Comparison of ENCODE assay signal across 20 cellular contexts in the genomic region with DNA sequence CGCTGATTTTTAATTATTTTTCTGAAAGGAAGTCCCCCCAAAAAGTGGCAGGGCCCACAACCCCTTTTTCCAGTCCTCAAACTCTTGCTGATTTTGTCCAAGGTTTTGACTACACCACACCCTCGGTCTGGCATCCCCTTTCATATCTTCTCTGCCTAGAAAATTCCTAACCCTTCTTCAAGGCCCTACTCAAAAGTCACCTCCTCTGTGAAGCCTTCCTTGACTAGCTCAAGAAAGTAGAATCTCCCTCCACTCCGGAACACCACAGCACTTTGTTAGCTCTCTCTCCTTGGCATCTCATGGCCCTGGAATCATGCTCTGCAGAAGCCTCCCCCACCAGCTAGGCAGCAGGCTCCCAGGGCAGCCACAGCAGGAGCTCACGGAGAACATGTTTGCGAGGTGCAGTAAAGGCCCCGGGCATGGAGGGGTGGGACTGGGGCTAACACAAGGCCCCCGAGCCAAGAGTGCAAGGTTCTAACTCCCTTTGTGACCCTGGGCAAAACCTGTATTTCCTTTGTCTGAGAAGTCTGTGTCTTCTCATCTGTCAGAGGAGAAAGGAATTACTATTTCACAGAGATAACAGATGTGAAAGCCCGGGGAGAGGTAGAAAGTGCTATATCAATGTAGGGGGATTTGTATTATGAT. TPM values are rescaled to one million over a fixed set of nuclear protein-coding genes. Genes with fewer than 3 reads are reported as not detected.
"Had no signal": no experiment of that assay in that cellular context is flagged by ENCODE, and none has a peak within 500 bp of the region (broad histone marks: within the 10 kb centered on the region; RNA-seq: fewer than 3 reads in every experiment).

No MANE protein-coding gene starts in this region.

- H3K4me1 ChIP-seq: thyroid gland, vagina had no signal

- H3K27ac ChIP-seq: thyroid gland, vagina had no signal

- H3K4me1 Mint-ChIP-seq: activated naive CD8-positive, alpha-beta T cell treated with anti-CD3 and anti-CD28 coated beads, Interleukin-2, amount 10 ng/mL, durations not matched to agents 7 days and 5 days; stimulated activated naive B cell treated with anti-CD40 and anti-IgM and Interleukin-4, amounts not matched to agents 10 μg/mL and 1 μg/mL and 100 μg/mL, for 72 hours had no signal

- ATAC-seq: activated CD4-positive, CD25-positive, alpha-beta regulatory T cell treated with anti-CD3 and anti-CD28 coated beads, Interleukin-2, amount 50 U/mL, for 24 hours; naive thymus-derived CD8-positive, alpha-beta T cell; stimulated activated naive B cell treated with anti-CD40 and anti-IgM and Interleukin-4, amounts not matched to agents 10 μg/mL and 1 μg/mL and 100 μg/mL, for 72 hours had no signal

- FAIRE-seq: frontal cortex had no signal

- H3K4me3 Mint-ChIP-seq: activated naive CD8-positive, alpha-beta T cell treated with anti-CD3 and anti-CD28 coated beads, Interleukin-2, amount 10 ng/mL, durations not matched to agents 7 days and 5 days; activated T-helper 1 cell treated with anti-CD3 and anti-CD28 coated beads, Interleukin-12 subunit alpha, Interleukin-12 subunit beta, Interleukin-2, Interleukin-4 antibody, amounts not matched to agents 30 ng/mL and 10 ng/mL and 1 ng/mL, durations not matched to agents 14 hours and 24 hours and 36 hours; brain; naive thymus-derived CD8-positive, alpha-beta T cell; stimulated activated naive B cell treated with anti-CD40 and anti-IgM and Interleukin-4, amounts not matched to agents 10 μg/mL and 1 μg/mL and 100 μg/mL, for 72 hours had no signal

- H3K27me3 ChIP-seq: thyroid gland, vagina had no signal

- H3K9me3 Mint-ChIP-seq: activated T-helper 1 cell treated with anti-CD3 and anti-CD28 coated beads, Interleukin-12 subunit alpha, Interleukin-12 subunit beta, Interleukin-2, Interleukin-4 antibody, amounts not matched to agents 30 ng/mL and 10 ng/mL and 1 ng/mL, durations not matched to agents 14 hours and 24 hours and 36 hours had no signal

- H3K9me3 ChIP-seq: thyroid gland, vagina had no signal

- H3K36me3 ChIP-seq: thyroid gland, vagina had no signal

- H3K36me3 Mint-ChIP-seq: activated naive CD8-positive, alpha-beta T cell treated with anti-CD3 and anti-CD28 coated beads, Interleukin-2, amount 10 ng/mL, durations not matched to agents 7 days and 5 days; brain had no signal

- H3K4me3 ChIP-seq: thyroid gland, vagina had no signal

- DNase-seq: activated CD4-positive, alpha-beta T cell treated with anti-CD3 and anti-CD28 coated beads, Interleukin-2, amount 50 U/mL, for 1 hour; activated CD8-positive, alpha-beta memory T cell treated with anti-CD3 and anti-CD28 coated beads for 24 hours; activated naive CD4-positive, alpha-beta T cell; activated naive CD8-positive, alpha-beta T cell treated with anti-CD3 and anti-CD28 coated beads, Interleukin-2, amount 10 ng/mL, durations not matched to agents 7 days and 5 days; effector CD8-positive, alpha-beta T cell; mammary epithelial cell; naive thymus-derived CD8-positive, alpha-beta T cell; posterior cingulate gyrus; retina; stimulated activated CD4-positive, alpha-beta T cell treated with anti-CD3 and anti-CD28 coated beads, Interleukin-15, amount 100 ng/mL, for 24 hours; stimulated activated CD4-positive, alpha-beta T cell treated with anti-CD3 and anti-CD28 coated beads, Interleukin-4, amount 100 ng/mL, for 1 hour; stimulated activated naive B cell treated with anti-CD40 and anti-IgM and Interleukin-4, amounts not matched to agents 10 μg/mL and 1 μg/mL and 100 μg/mL, for 72 hours; thyroid gland had no signal

- H3K27ac Mint-ChIP-seq: activated naive CD8-positive, alpha-beta T cell treated with anti-CD3 and anti-CD28 coated beads, Interleukin-2, amount 10 ng/mL, durations not matched to agents 7 days and 5 days; activated T-helper 1 cell treated with anti-CD3 and anti-CD28 coated beads, Interleukin-12 subunit alpha, Interleukin-12 subunit beta, Interleukin-2, Interleukin-4 antibody, amounts not matched to agents 30 ng/mL and 10 ng/mL and 1 ng/mL, durations not matched to agents 14 hours and 24 hours and 36 hours; naive thymus-derived CD8-positive, alpha-beta T cell; stimulated activated naive B cell treated with anti-CD40 and anti-IgM and Interleukin-4, amounts not matched to agents 10 μg/mL and 1 μg/mL and 100 μg/mL, for 72 hours had no signal

RNA-seq across cellular contexts. Expression of a gene that starts 17.7 kb away (rescaled TPM):
- total RNA-seq: activated naive CD8-positive, alpha-beta T cell treated with anti-CD3 and anti-CD28 coated beads, Interleukin-2, amount 10 ng/mL, durations not matched to agents 7 days and 5 days; activated T-helper 1 cell treated with anti-CD3 and anti-CD28 coated beads, Interleukin-12 subunit alpha, Interleukin-12 subunit beta, Interleukin-2, Interleukin-4 antibody, amounts not matched to agents 30 ng/mL and 10 ng/mL and 1 ng/mL, durations not matched to agents 14 hours and 24 hours and 36 hours; frontal cortex; mucosa of gallbladder; naive thymus-derived CD8-positive, alpha-beta T cell; skeletal muscle tissue; thyroid gland had no signal
- polyA plus RNA-seq: naive thymus-derived CD8-positive, alpha-beta T cell had no signal
